Comparison of ENCODE assay signal across 13 cellular contexts in the genomic region with DNA sequence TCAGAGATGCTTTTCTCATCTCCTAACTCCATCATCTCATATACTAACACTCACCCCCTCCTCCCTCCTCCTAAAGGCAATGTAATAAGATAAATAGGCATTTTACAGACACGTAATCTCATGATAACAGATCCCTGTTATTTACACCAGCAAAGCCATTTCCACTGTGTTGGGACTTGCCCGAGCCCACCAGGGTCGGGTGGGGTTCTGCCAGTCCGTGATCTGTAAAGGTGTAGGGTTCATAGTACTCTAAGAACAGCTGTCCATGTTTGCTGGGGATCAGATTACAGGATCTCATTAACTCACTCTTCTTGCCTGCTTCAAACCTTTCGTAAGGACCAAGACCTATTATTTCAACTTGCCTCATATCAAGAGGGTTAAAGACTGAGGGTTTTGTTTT.
DNase-seq lines count a peak whose midpoint lies in the region; ATAC-seq and TF ChIP-seq lines count a peak whose summit lies in the region.
"Had no signal": no experiment of that assay in that cellular context is flagged by ENCODE, and none has a peak within 500 bp of the region (broad histone marks: within the 10 kb centered on the region; RNA-seq: fewer than 3 reads in every experiment).

No MANE protein-coding gene starts in this region.

- no peaks in the 10 kb centered on the region for H3K27me3 Mint-ChIP-seq in activated CD4-positive, alpha-beta T cell treated with anti-CD3 and anti-CD28 coated beads, Interleukin-2, amount 10 ng/mL, durations not matched to agents 24 days and 14 days
- H3K27me3 Mint-ChIP-seq: activated naive CD8-positive, alpha-beta T cell treated with anti-CD3 and anti-CD28 coated beads, Interleukin-2, amount 50 U/mL, for 24 hours; CD4-positive, CD25-positive, alpha-beta regulatory T cell had no signal

- ATAC-seq in SK-N-SH treated with all-trans-retinoic acid at 6 μM for 48 hours = no peak
- ATAC-seq: activated naive CD8-positive, alpha-beta T cell treated with anti-CD3 and anti-CD28 coated beads, Interleukin-2, amount 50 U/mL, for 24 hours had no signal

- no peak overlapping the region for H3K4me3 Mint-ChIP-seq in activated CD4-positive, alpha-beta T cell treated with anti-CD3 and anti-CD28 coated beads, Interleukin-2, amount 10 ng/mL, durations not matched to agents 24 days and 14 days
- H3K4me3 Mint-ChIP-seq: activated CD4-positive, alpha-beta memory T cell treated with anti-CD3 and anti-CD28 coated beads for 36 hours; activated naive CD8-positive, alpha-beta T cell treated with anti-CD3 and anti-CD28 coated beads, Interleukin-2, amount 50 U/mL, for 24 hours; CD4-positive, CD25-positive, alpha-beta regulatory T cell; endodermal cell had no signal

- H3K4me1 Mint-ChIP-seq in activated CD4-positive, alpha-beta T cell treated with anti-CD3 and anti-CD28 coated beads, Interleukin-2, amount 10 ng/mL, durations not matched to agents 24 days and 14 days = no peaks in the 10 kb centered on the region
- H3K4me1 Mint-ChIP-seq: activated naive CD8-positive, alpha-beta T cell treated with anti-CD3 and anti-CD28 coated beads, Interleukin-2, amount 50 U/mL, for 24 hours; CD4-positive, CD25-positive, alpha-beta regulatory T cell; endodermal cell had no signal

- no peaks in the 10 kb centered on the region for H3K36me3 Mint-ChIP-seq in activated CD4-positive, alpha-beta T cell treated with anti-CD3 and anti-CD28 coated beads, Interleukin-2, amount 10 ng/mL, durations not matched to agents 24 days and 14 days (ENCODE audit: low read depth)
- H3K36me3 Mint-ChIP-seq: activated CD4-positive, alpha-beta memory T cell treated with anti-CD3 and anti-CD28 coated beads for 36 hours; CD4-positive, CD25-positive, alpha-beta regulatory T cell had no signal

- intact Hi-C loops in activated CD4-positive, alpha-beta T cell treated with anti-CD3 and anti-CD28 coated beads, Interleukin-2, amount 10 ng/mL, durations not matched to agents 24 days and 14 days (cut with micrococcal nuclease) = no loop called here
- intact Hi-C loops in head of caudate nucleus (cut with DNase I) = no loop called here

- H3K27ac Mint-ChIP-seq in activated CD4-positive, alpha-beta T cell treated with anti-CD3 and anti-CD28 coated beads, Interleukin-2, amount 10 ng/mL, durations not matched to agents 24 days and 14 days = no peak overlapping the region
- H3K27ac Mint-ChIP-seq: activated CD4-positive, alpha-beta memory T cell treated with anti-CD3 and anti-CD28 coated beads for 36 hours; activated naive CD8-positive, alpha-beta T cell treated with anti-CD3 and anti-CD28 coated beads, Interleukin-2, amount 50 U/mL, for 24 hours; CD4-positive, CD25-positive, alpha-beta regulatory T cell; endodermal cell had no signal

- H3K9me3 Mint-ChIP-seq in activated CD4-positive, alpha-beta T cell treated with anti-CD3 and anti-CD28 coated beads, Interleukin-2, amount 10 ng/mL, durations not matched to agents 24 days and 14 days = peaks cover 11% of the 10 kb centered on the region

- DNase-seq in activated CD4-positive, alpha-beta T cell treated with anti-CD3 and anti-CD28 coated beads, Interleukin-2, amount 10 ng/mL, durations not matched to agents 24 days and 14 days = peak; percentile 21
- no peak for DNase-seq in activated CD4-positive, alpha-beta T cell treated with anti-CD3 and anti-CD28 coated beads, Interleukin-2, amount 50 U/mL, for 48 hours
- DNase-seq in NCI-H2107 (lab: John Stamatoyannopoulos, UW) (peak; percentile 47), NCI-H82 (lab: John Stamatoyannopoulos, UW) (peak; percentile 97), GF-D8 (lab: John Stamatoyannopoulos, UW) (no peak), iPS-NIHi11 (ENCODE audit: low spot score) (no peak), head of caudate nucleus (no peak)
- DNase-seq: activated CD4-positive, alpha-beta memory T cell treated with anti-CD3 and anti-CD28 coated beads for 36 hours; activated naive CD8-positive, alpha-beta T cell treated with anti-CD3 and anti-CD28 coated beads, Interleukin-2, amount 50 U/mL, for 24 hours; caudate nucleus; CD4-positive, CD25-positive, alpha-beta regulatory T cell; endodermal cell had no signal

TF ChIP-seq in SK-N-SH treated with all-trans-retinoic acid at 6 μM for 48 hours, 23 proteins besides CTCF, POLR2A, EP300 and RAD21 (continues in another document):
- TF ChIP-seq CSDC2 (CRISPR knock-in tag; IDR thresholded peaks at IDR 0.05) = no peak
- TF ChIP-seq TCF4 (CRISPR knock-in tag; IDR thresholded peaks at IDR 0.05; ENCODE audit: borderline replicate concordance) = no peak
- TF ChIP-seq, protein P1, sequence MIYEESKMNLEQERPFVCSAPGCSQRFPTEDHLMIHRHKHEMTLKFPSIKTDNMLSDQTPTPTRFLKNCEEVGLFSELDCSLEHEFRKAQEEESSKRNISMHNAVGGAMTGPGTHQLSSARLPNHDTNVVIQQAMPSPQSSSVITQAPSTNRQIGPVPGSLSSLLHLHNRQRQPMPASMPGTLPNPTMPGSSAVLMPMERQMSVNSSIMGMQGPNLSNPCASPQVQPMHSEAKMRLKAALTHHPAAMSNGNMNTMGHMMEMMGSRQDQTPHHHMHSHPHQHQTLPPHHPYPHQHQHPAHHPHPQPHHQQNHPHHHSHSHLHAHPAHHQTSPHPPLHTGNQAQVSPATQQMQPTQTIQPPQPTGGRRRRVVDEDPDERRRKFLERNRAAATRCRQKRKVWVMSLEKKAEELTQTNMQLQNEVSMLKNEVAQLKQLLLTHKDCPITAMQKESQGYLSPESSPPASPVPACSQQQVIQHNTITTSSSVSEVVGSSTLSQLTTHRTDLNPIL (CRISPR knock-in tag; IDR thresholded peaks at IDR 0.05; ENCODE audit: low read depth) = no peak
- TF ChIP-seq, protein P2, sequence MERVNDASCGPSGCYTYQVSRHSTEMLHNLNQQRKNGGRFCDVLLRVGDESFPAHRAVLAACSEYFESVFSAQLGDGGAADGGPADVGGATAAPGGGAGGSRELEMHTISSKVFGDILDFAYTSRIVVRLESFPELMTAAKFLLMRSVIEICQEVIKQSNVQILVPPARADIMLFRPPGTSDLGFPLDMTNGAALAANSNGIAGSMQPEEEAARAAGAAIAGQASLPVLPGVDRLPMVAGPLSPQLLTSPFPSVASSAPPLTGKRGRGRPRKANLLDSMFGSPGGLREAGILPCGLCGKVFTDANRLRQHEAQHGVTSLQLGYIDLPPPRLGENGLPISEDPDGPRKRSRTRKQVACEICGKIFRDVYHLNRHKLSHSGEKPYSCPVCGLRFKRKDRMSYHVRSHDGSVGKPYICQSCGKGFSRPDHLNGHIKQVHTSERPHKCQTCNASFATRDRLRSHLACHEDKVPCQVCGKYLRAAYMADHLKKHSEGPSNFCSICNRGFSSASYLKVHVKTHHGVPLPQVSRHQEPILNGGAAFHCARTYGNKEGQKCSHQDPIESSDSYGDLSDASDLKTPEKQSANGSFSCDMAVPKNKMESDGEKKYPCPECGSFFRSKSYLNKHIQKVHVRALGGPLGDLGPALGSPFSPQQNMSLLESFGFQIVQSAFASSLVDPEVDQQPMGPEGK (CRISPR knock-in tag; IDR thresholded peaks at IDR 0.05; ENCODE audit: borderline replicate concordance) = no peak
- no peak for TF ChIP-seq OSR1 (CRISPR knock-in tag; IDR thresholded peaks at IDR 0.05)
- no peak for TF ChIP-seq PPARA (CRISPR knock-in tag; IDR thresholded peaks at IDR 0.05; ENCODE audit: borderline replicate concordance)
- TF ChIP-seq, protein P3, sequence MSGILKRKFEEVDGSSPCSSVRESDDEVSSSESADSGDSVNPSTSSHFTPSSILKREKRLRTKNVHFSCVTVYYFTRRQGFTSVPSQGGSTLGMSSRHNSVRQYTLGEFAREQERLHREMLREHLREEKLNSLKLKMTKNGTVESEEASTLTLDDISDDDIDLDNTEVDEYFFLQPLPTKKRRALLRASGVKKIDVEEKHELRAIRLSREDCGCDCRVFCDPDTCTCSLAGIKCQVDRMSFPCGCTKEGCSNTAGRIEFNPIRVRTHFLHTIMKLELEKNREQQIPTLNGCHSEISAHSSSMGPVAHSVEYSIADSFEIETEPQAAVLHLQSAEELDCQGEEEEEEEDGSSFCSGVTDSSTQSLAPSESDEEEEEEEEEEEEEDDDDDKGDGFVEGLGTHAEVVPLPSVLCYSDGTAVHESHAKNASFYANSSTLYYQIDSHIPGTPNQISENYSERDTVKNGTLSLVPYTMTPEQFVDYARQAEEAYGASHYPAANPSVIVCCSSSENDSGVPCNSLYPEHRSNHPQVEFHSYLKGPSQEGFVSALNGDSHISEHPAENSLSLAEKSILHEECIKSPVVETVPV (CRISPR knock-in tag; IDR thresholded peaks at IDR 0.05) = no peak
- TF ChIP-seq SNAI2 (CRISPR knock-in tag; IDR thresholded peaks at IDR 0.05) = no peak
- TF ChIP-seq, protein P4, sequence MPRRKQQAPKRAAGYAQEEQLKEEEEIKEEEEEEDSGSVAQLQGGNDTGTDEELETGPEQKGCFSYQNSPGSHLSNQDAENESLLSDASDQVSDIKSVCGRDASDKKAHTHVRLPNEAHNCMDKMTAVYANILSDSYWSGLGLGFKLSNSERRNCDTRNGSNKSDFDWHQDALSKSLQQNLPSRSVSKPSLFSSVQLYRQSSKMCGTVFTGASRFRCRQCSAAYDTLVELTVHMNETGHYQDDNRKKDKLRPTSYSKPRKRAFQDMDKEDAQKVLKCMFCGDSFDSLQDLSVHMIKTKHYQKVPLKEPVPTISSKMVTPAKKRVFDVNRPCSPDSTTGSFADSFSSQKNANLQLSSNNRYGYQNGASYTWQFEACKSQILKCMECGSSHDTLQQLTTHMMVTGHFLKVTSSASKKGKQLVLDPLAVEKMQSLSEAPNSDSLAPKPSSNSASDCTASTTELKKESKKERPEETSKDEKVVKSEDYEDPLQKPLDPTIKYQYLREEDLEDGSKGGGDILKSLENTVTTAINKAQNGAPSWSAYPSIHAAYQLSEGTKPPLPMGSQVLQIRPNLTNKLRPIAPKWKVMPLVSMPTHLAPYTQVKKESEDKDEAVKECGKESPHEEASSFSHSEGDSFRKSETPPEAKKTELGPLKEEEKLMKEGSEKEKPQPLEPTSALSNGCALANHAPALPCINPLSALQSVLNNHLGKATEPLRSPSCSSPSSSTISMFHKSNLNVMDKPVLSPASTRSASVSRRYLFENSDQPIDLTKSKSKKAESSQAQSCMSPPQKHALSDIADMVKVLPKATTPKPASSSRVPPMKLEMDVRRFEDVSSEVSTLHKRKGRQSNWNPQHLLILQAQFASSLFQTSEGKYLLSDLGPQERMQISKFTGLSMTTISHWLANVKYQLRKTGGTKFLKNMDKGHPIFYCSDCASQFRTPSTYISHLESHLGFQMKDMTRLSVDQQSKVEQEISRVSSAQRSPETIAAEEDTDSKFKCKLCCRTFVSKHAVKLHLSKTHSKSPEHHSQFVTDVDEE (CRISPR knock-in tag; IDR thresholded peaks at IDR 0.05) = no peak
- no peak for TF ChIP-seq ZNF8 (CRISPR knock-in tag; IDR thresholded peaks at IDR 0.05)
- TF ChIP-seq ZNF70 (CRISPR knock-in tag; IDR thresholded peaks at IDR 0.05) = no peak
- TF ChIP-seq BACH2 (CRISPR knock-in tag; IDR thresholded peaks at IDR 0.05; ENCODE audit: borderline replicate concordance) = no peak
- no peak for TF ChIP-seq TOX (CRISPR knock-in tag; IDR thresholded peaks at IDR 0.05; ENCODE audit: borderline replicate concordance)
- TF ChIP-seq ZFP30 (CRISPR knock-in tag; IDR thresholded peaks at IDR 0.05) = no peak
- no peak for TF ChIP-seq ISL1 (CRISPR knock-in tag; IDR thresholded peaks at IDR 0.05)
- no peak for TF ChIP-seq GLIS3 (CRISPR knock-in tag; IDR thresholded peaks at IDR 0.05)

Comparison
In these comparisons a context has a peak if more than half of its experiments do, and no peak if none do; other contexts are left out.
1. DNase-seq: peak in activated CD4-positive, alpha-beta T cell treated with anti-CD3 and anti-CD28 coated beads, Interleukin-2, amount 10 ng/mL, durations not matched to agents 24 days and 14 days (single experiment), NCI-H2107 (single experiment) and NCI-H82 (single experiment); none in activated CD4-positive, alpha-beta T cell treated with anti-CD3 and anti-CD28 coated beads, Interleukin-2, amount 50 U/mL, for 48 hours (0 of 2), GF-D8 (single experiment), iPS-NIHi11 (single experiment) and head of caudate nucleus (0 of 42).